1 cellular context compared by ENCODE assay signal in genomic region chr3:127711021-127711420, GRCh38.
TF ChIP-seq lines count a peak whose summit lies in the region.

No MANE protein-coding gene starts in this region.

TF ChIP-seq in WTC11, 78 proteins besides CTCF, POLR2A, EP300 and RAD21:
- TF ChIP-seq ZNF423 (CRISPR knock-in tag; IDR thresholded peaks at IDR 0.05) (peak; percentile 21; the same call in 1 of the 2 replicates), ZNF121 (CRISPR knock-in tag; IDR thresholded peaks at IDR 0.05) (no peak)
